8 cellular contexts compared by ENCODE assay signal in genomic region chr21:45405819-45406762, GRCh38. TPM values are rescaled to one million over a fixed set of nuclear protein-coding genes. Genes with fewer than 3 reads are reported as not detected.
A peak's percentile ranks its signal among the peaks of the same experiment; 100 is the strongest.
DNase-seq lines count a peak whose midpoint lies in the region; ATAC-seq and TF ChIP-seq lines count a peak whose summit lies in the region.

No MANE protein-coding gene starts in this region.

- peaks cover 40% of the 10 kb centered on the region for H3K4me1 ChIP-seq in neural progenitor cell

- no peak for DNase-seq in CD4-positive, alpha-beta T cell
- DNase-seq in RWPE1 (ENCODE audit: low spot score) (peak; percentile 33), epithelial cell of proximal tubule (ENCODE audit: low read depth) (peak; percentile 76), neural progenitor cell (ENCODE audit: low spot score) (peak; percentile 95)

- intact Hi-C loops in CD4-positive, alpha-beta T cell (cut with DNase I, micrococcal nuclease) = no loop called here

- CTCF ChIA-PET in CD4-positive, alpha-beta T cell (lab: Charles Lee) = no interaction called here
- CTCF ChIA-PET in RWPE1 (lab: Yijun Ruan, JAX) = interaction anchor here (0.6 to 1.2 kb wide), 3 partner anchors 19 to 114 kb away, joined by 3 to 4 read pairs (median 3); no protein-coding TSS in a partner anchor

- no peaks in the 10 kb centered on the region for H3K36me3 Mint-ChIP-seq in CD4-positive, alpha-beta T cell (ENCODE audit: low read depth)
- H3K36me3 Mint-ChIP-seq in neural progenitor cell = no peaks in the 10 kb centered on the region

- no peak overlapping the region for H3K27ac Mint-ChIP-seq in CD4-positive, alpha-beta T cell
- H3K27ac Mint-ChIP-seq in neural progenitor cell = no peak overlapping the region

- no peak for TF ChIP-seq CTCF in CD4-positive, alpha-beta T cell (IDR thresholded peaks at IDR 0.05)
- TF ChIP-seq CTCF in RWPE1 (conservative IDR thresholded peaks at IDR 0.05; ENCODE audit: low read depth) = no peak
- TF ChIP-seq CTCF in epithelial cell of proximal tubule (conservative IDR thresholded peaks at IDR 0.05; ENCODE audit: low read depth, low read length) = no peak
- TF ChIP-seq CTCF in neural progenitor cell (IDR thresholded peaks at IDR 0.05) = no peak

- no peak for ATAC-seq in CD4-positive, alpha-beta T cell (ENCODE audit: poor library complexity)
- ATAC-seq in GM21528 (IDR thresholded peaks at IDR 0.05; ENCODE audit: low FRiP score, unreplicated experiment) = no peak
- ATAC-seq in GM21786 (IDR thresholded peaks at IDR 0.05; ENCODE audit: unreplicated experiment) = no peak
- no peak for ATAC-seq in HG02678 (IDR thresholded peaks at IDR 0.05; ENCODE audit: unreplicated experiment)
- ATAC-seq in HG03457 (IDR thresholded peaks at IDR 0.05; ENCODE audit: unreplicated experiment) = no peak

- H3K27me3 Mint-ChIP-seq in CD4-positive, alpha-beta T cell = peaks cover 63% of the 10 kb centered on the region
- H3K27me3 Mint-ChIP-seq in neural progenitor cell (ENCODE audit: insufficient read depth, low read depth) = peaks cover 26% of the 10 kb centered on the region

- POLR2A ChIA-PET in CD4-positive, alpha-beta T cell (lab: Charles Lee) = interaction anchor here (0.6 kb wide), 1 partner anchor 66 kb away, joined by 3 read pairs; no protein-coding TSS in a partner anchor
- POLR2A ChIA-PET in RWPE1 (lab: Yijun Ruan, JAX; ENCODE audit: low non-redundant PET) = interaction anchor here (0.8 kb wide), 1 partner anchor 114 kb away, joined by 4 read pairs; no protein-coding TSS in a partner anchor

- H3K9me3 ChIP-seq in CD4-positive, alpha-beta T cell (ENCODE audit: control insufficient read depth, low read length) = no peaks in the 10 kb centered on the region
- peaks cover 1% of the 10 kb centered on the region for H3K9me3 ChIP-seq in neural progenitor cell (ENCODE audit: low read depth)

- H3K4me2 ChIP-seq in neural progenitor cell = peak overlapping the region; percentile 95

- H3K4me3 Mint-ChIP-seq in CD4-positive, alpha-beta T cell = peak overlapping the region; percentile 51
- peak overlapping the region; percentile 85 for H3K4me3 Mint-ChIP-seq in neural progenitor cell

- peaks cover 33% of the 10 kb centered on the region for H3F3A ChIP-seq in neural progenitor cell (ENCODE audit: low read depth)

- peak overlapping the region; percentile 8 for H2AFZ ChIP-seq in neural progenitor cell (replicated peaks)

- H3K4me1 Mint-ChIP-seq in CD4-positive, alpha-beta T cell (ENCODE audit: low read depth) = peaks cover 18% of the 10 kb centered on the region
- H3K4me1 Mint-ChIP-seq in neural progenitor cell = peaks cover 53% of the 10 kb centered on the region

- H3K4me3 ChIP-seq in epithelial cell of proximal tubule (ENCODE audit: low read depth, low read length) (peak overlapping the region; percentile 75), neural progenitor cell (peak overlapping the region; percentile 73)

- H4K20me1 ChIP-seq in neural progenitor cell (ENCODE audit: low read depth) = peaks cover 46% of the 10 kb centered on the region

- H3K9me3 Mint-ChIP-seq in CD4-positive, alpha-beta T cell = peaks cover 5% of the 10 kb centered on the region
- peaks cover 12% of the 10 kb centered on the region for H3K9me3 Mint-ChIP-seq in neural progenitor cell

- no peak overlapping the region for H3K27ac ChIP-seq in CD4-positive, alpha-beta T cell (ENCODE audit: low read depth, low read length)
- H3K27ac ChIP-seq in RWPE1 (peak overlapping the region; percentile 78; the same call in 1 of the 2 replicates), neural progenitor cell (peak overlapping the region; percentile 36)

- H3K27me3 ChIP-seq in CD4-positive, alpha-beta T cell (ENCODE audit: control insufficient read depth, insufficient read depth, low read length) = peaks cover 57% of the 10 kb centered on the region
- peaks cover 25% of the 10 kb centered on the region for H3K27me3 ChIP-seq in neural progenitor cell

- peak overlapping the region; percentile 44 for H3K9ac ChIP-seq in neural progenitor cell

- no peaks in the 10 kb centered on the region for H3K36me3 ChIP-seq in neural progenitor cell

- H3K79me2 ChIP-seq in neural progenitor cell (ENCODE audit: low read depth) = peaks cover 61% of the 10 kb centered on the region

RNA-seq across cellular contexts. Expression of gene COL18A1, which starts 1.1 kb away (rescaled TPM):
- 10 to 100 TPM; 15.2 to 16.0 TPM for total RNA-seq in CD4-positive, alpha-beta T cell
- total RNA-seq in epithelial cell of proximal tubule (346 and 535 TPM in 2 replicates), neural progenitor cell (ENCODE audit: low replicate concordance) (52.6 and 291 TPM in 2 replicates)

Comparison
In these comparisons a context has a peak if more than half of its experiments do, and no peak if none do; other contexts are left out.
1. DNase-seq: peak in RWPE1 (single experiment), epithelial cell of proximal tubule (single experiment) and neural progenitor cell (single experiment); none in CD4-positive, alpha-beta T cell (0 of 10).